Comparison of ENCODE assay signal across 22 cellular contexts in the genomic region with DNA sequence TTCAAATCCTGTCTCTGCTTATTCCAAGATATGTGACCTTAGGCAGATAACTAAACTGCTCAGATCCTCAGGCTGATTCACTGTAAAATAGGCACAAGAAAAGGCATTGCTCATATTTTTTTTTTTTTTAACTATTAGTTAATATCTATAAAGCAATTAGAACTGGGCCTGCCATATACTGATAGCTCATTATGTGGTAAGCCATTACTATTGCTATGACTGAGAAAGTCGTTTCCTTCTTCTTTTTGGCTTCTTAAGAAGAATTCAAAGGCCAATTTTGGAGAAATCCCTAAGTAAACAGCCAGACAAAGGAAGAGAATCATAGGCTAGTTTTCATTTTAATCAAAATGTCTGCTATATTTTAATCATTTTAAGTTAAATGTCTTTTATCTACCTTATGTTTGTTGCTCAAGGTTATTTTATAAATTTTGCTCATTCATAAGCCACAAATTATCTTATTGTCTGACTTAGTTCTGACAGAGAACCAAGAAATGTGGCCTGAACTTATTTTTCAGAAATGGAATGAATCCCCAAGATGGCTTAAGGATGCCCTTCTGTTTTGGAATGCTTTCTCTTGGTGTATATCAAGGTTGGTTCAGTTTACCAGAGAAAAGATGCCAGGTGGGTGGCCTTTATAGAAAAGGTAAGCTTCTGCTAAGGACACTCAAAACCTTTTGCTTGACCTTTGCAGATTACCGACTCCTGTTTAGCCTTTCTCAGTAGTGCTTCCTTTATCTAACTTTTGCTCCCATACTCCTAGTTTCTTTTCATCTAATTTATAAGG. TPM values are rescaled to one million over a fixed set of nuclear protein-coding genes. Genes with fewer than 3 reads are reported as not detected.
DNase-seq lines count a peak whose midpoint lies in the region; ATAC-seq and TF ChIP-seq lines count a peak whose summit lies in the region.
"Had no signal": no experiment of that assay in that cellular context is flagged by ENCODE, and none has a peak within 500 bp of the region (broad histone marks: within the 10 kb centered on the region; RNA-seq: fewer than 3 reads in every experiment).

No MANE protein-coding gene starts in this region.

- no peak overlapping the region for H3K4me3 ChIP-seq in osteoblast (ENCODE audit: insufficient read depth, low read length)
- H3K4me3 ChIP-seq: BLaER1 treated with 17β-estradiol and CSF1 and Interleukin-3, amounts not matched to agents 10 nM and 100 nM had no signal

- POLR2A ChIA-PET in activated CD8-positive, alpha-beta T cell treated with anti-CD3 and anti-CD28 coated beads for 36 hours (lab: Charles Lee) = no interaction called here
- POLR2A ChIA-PET in activated CD8-positive, alpha-beta T cell treated with anti-CD3 and anti-CD28 coated beads, Interleukin-2, amount 10 ng/mL, durations not matched to agents 7 days and 5 days (lab: Charles Lee) = no interaction called here
- POLR2A ChIA-PET in activated B cell treated with CpG ODN at 0.5 μM for 24 hours (lab: Charles Lee) = interaction anchor here (1.2 to 2.5 kb wide), 2 partner anchors 18 to 21 kb away, joined by 3 to 9 read pairs; partner anchors contain the start of gene VRK2

- no peak overlapping the region for H2AFZ ChIP-seq in osteoblast (ENCODE audit: low read length)

- H3K36me3 Mint-ChIP-seq in activated CD8-positive, alpha-beta T cell treated with anti-CD3 and anti-CD28 coated beads for 36 hours (ENCODE audit: low read depth) = no peaks in the 10 kb centered on the region
- H3K36me3 Mint-ChIP-seq in activated CD8-positive, alpha-beta T cell treated with anti-CD3 and anti-CD28 coated beads, Interleukin-2, amount 10 ng/mL, durations not matched to agents 7 days and 5 days (ENCODE audit: low read depth) = no peaks in the 10 kb centered on the region
- H3K36me3 Mint-ChIP-seq in activated B cell treated with CpG ODN at 0.5 μM for 24 hours (ENCODE audit: low read depth) = no peaks in the 10 kb centered on the region
- H3K36me3 Mint-ChIP-seq in memory B cell = peaks cover 7% of the 10 kb centered on the region
- H3K36me3 Mint-ChIP-seq: CD4-positive, CD25-positive, alpha-beta regulatory T cell had no signal

- CTCF ChIA-PET in activated CD8-positive, alpha-beta T cell treated with anti-CD3 and anti-CD28 coated beads for 36 hours (lab: Charles Lee) = interaction anchor here (0.7 kb wide), 1 partner anchor 49 kb away, joined by 3 read pairs; no protein-coding TSS in a partner anchor
- CTCF ChIA-PET in activated CD8-positive, alpha-beta T cell treated with anti-CD3 and anti-CD28 coated beads, Interleukin-2, amount 10 ng/mL, durations not matched to agents 7 days and 5 days (lab: Charles Lee) = no interaction called here
- CTCF ChIA-PET in activated B cell treated with CpG ODN at 0.5 μM for 24 hours (lab: Charles Lee) = no interaction called here

- no peaks in the 10 kb centered on the region for H3K27me3 Mint-ChIP-seq in activated CD8-positive, alpha-beta T cell treated with anti-CD3 and anti-CD28 coated beads for 36 hours
- no peaks in the 10 kb centered on the region for H3K27me3 Mint-ChIP-seq in activated CD8-positive, alpha-beta T cell treated with anti-CD3 and anti-CD28 coated beads, Interleukin-2, amount 10 ng/mL, durations not matched to agents 7 days and 5 days (ENCODE audit: low read depth)
- H3K27me3 Mint-ChIP-seq in activated B cell treated with CpG ODN at 0.5 μM for 24 hours (no peaks in the 10 kb centered on the region), memory B cell (no peaks in the 10 kb centered on the region)
- H3K27me3 Mint-ChIP-seq: B cell; CD4-positive, CD25-positive, alpha-beta regulatory T cell; CD8-positive, alpha-beta memory T cell had no signal

- intact Hi-C loops in activated CD8-positive, alpha-beta T cell treated with anti-CD3 and anti-CD28 coated beads for 36 hours (cut with micrococcal nuclease) = no loop called here
- intact Hi-C loops in activated B cell treated with CpG ODN at 0.5 μM for 24 hours (cut with micrococcal nuclease) = no loop called here
- intact Hi-C loops in Right ventricle myocardium superior (cut with DNase I) = no loop called here

- H3K9me3 ChIP-seq in osteoblast (ENCODE audit: low read depth, low read length) = no peaks in the 10 kb centered on the region
- H3K9me3 ChIP-seq: BLaER1 treated with 17β-estradiol and CSF1 and Interleukin-3, amounts not matched to agents 10 nM and 100 nM had no signal

- peaks cover 18% of the 10 kb centered on the region for H3K4me1 Mint-ChIP-seq in activated CD8-positive, alpha-beta T cell treated with anti-CD3 and anti-CD28 coated beads for 36 hours (ENCODE audit: low read depth)
- peaks cover 7% of the 10 kb centered on the region for H3K4me1 Mint-ChIP-seq in activated CD8-positive, alpha-beta T cell treated with anti-CD3 and anti-CD28 coated beads, Interleukin-2, amount 10 ng/mL, durations not matched to agents 7 days and 5 days (ENCODE audit: low read depth)
- H3K4me1 Mint-ChIP-seq in activated B cell treated with CpG ODN at 0.5 μM for 24 hours (peaks cover 25% of the 10 kb centered on the region), memory B cell (peaks cover 13% of the 10 kb centered on the region)

- peak; percentile 13 for ATAC-seq in activated CD8-positive, alpha-beta T cell treated with anti-CD3 and anti-CD28 coated beads for 36 hours
- no peak for ATAC-seq in activated CD8-positive, alpha-beta T cell treated with anti-CD3 and anti-CD28 coated beads, Interleukin-2, amount 10 ng/mL, durations not matched to agents 7 days and 5 days
- ATAC-seq in activated B cell treated with CpG ODN at 0.5 μM for 24 hours (ENCODE audit: low read depth) = no peak
- no peak for ATAC-seq in memory B cell (ENCODE audit: low read depth)
- ATAC-seq in Right ventricle myocardium superior (ENCODE audit: poor library complexity) = no peak
- ATAC-seq: HCT116 had no signal

- H3K4me1 ChIP-seq in osteoblast (ENCODE audit: insufficient read depth, low read length) = no peaks in the 10 kb centered on the region
- H3K4me1 ChIP-seq: BLaER1 treated with 17β-estradiol and CSF1 and Interleukin-3, amounts not matched to agents 10 nM and 100 nM had no signal

- TF ChIP-seq CTCF in activated CD8-positive, alpha-beta T cell treated with anti-CD3 and anti-CD28 coated beads for 36 hours (IDR thresholded peaks at IDR 0.05) = no peak
- TF ChIP-seq CTCF in activated B cell treated with CpG ODN at 0.5 μM for 24 hours (IDR thresholded peaks at IDR 0.05) (no peak), osteoblast (IDR thresholded peaks at IDR 0.05; ENCODE audit: extremely low read depth, low read depth, low read length) (no peak)

- no peak overlapping the region for H3K4me3 Mint-ChIP-seq in activated CD8-positive, alpha-beta T cell treated with anti-CD3 and anti-CD28 coated beads for 36 hours
- no peak overlapping the region for H3K4me3 Mint-ChIP-seq in activated CD8-positive, alpha-beta T cell treated with anti-CD3 and anti-CD28 coated beads, Interleukin-2, amount 10 ng/mL, durations not matched to agents 7 days and 5 days
- no peak overlapping the region for H3K4me3 Mint-ChIP-seq in activated B cell treated with CpG ODN at 0.5 μM for 24 hours
- no peak overlapping the region for H3K4me3 Mint-ChIP-seq in memory B cell
- H3K4me3 Mint-ChIP-seq: HFFc6 had no signal

- no peaks in the 10 kb centered on the region for H3K27me3 ChIP-seq in osteoblast (ENCODE audit: insufficient read depth, low read length)
- H3K27me3 ChIP-seq: BLaER1 treated with 17β-estradiol and CSF1 and Interleukin-3, amounts not matched to agents 10 nM and 100 nM had no signal

- no peak overlapping the region for H3K4me2 ChIP-seq in osteoblast (ENCODE audit: insufficient read depth, low read length)
- H3K4me2 ChIP-seq: BLaER1 treated with 17β-estradiol and CSF1 and Interleukin-3, amounts not matched to agents 10 nM and 100 nM had no signal

- no peaks in the 10 kb centered on the region for H3K9me3 Mint-ChIP-seq in activated CD8-positive, alpha-beta T cell treated with anti-CD3 and anti-CD28 coated beads for 36 hours
- H3K9me3 Mint-ChIP-seq in activated CD8-positive, alpha-beta T cell treated with anti-CD3 and anti-CD28 coated beads, Interleukin-2, amount 10 ng/mL, durations not matched to agents 7 days and 5 days (ENCODE audit: insufficient read depth) = no peaks in the 10 kb centered on the region
- H3K9me3 Mint-ChIP-seq in activated B cell treated with CpG ODN at 0.5 μM for 24 hours (no peaks in the 10 kb centered on the region), memory B cell (no peaks in the 10 kb centered on the region)
- H3K9me3 Mint-ChIP-seq: CD8-positive, alpha-beta memory T cell; HFFc6 had no signal

- H3K27ac ChIP-seq in osteoblast (ENCODE audit: low read depth, low read length) = no peak overlapping the region
- H3K27ac ChIP-seq: BLaER1 treated with 17β-estradiol and CSF1 and Interleukin-3, amounts not matched to agents 10 nM and 100 nM; HL-60 had no signal

- no peak for DNase-seq in activated CD8-positive, alpha-beta T cell treated with anti-CD3 and anti-CD28 coated beads for 36 hours
- DNase-seq in activated CD8-positive, alpha-beta T cell treated with anti-CD3 and anti-CD28 coated beads, Interleukin-2, amount 10 ng/mL, durations not matched to agents 7 days and 5 days = no peak
- no peak for DNase-seq in activated B cell treated with CpG ODN at 0.5 μM for 24 hours
- no peak for DNase-seq in memory B cell (ENCODE audit: low spot score in 2 of 2)
- DNase-seq in SHP77 treated with DMSO at 0.1 percent for 48 hours (lab: John Stamatoyannopoulos, UW) = no peak
- DNase-seq in Right ventricle myocardium superior = no peak
- DNase-seq in osteoblast (ENCODE audit: insufficient read length, low spot score, missing footprints) = no peak
- DNase-seq: CD4-positive, CD25-positive, alpha-beta regulatory T cell; CD8-positive, alpha-beta memory T cell; COR-L47; DMS 273 treated with DMSO at 0.1 percent for 48 hours; DMS53; DND-41; EL; GOT3; H7; HFFc6 had no signal

- H4K20me1 ChIP-seq in osteoblast (ENCODE audit: insufficient read depth, low read length) = no peaks in the 10 kb centered on the region
- H4K20me1 ChIP-seq: BLaER1 treated with 17β-estradiol and CSF1 and Interleukin-3, amounts not matched to agents 10 nM and 100 nM had no signal

- H3K27ac Mint-ChIP-seq in activated CD8-positive, alpha-beta T cell treated with anti-CD3 and anti-CD28 coated beads for 36 hours = no peak overlapping the region
- H3K27ac Mint-ChIP-seq in activated CD8-positive, alpha-beta T cell treated with anti-CD3 and anti-CD28 coated beads, Interleukin-2, amount 10 ng/mL, durations not matched to agents 7 days and 5 days = no peak overlapping the region
- H3K27ac Mint-ChIP-seq in activated B cell treated with CpG ODN at 0.5 μM for 24 hours (peak overlapping the region; percentile 98), memory B cell (peak overlapping the region; percentile 100)
- H3K27ac Mint-ChIP-seq: HFFc6 had no signal

- H3K36me3 ChIP-seq in osteoblast (ENCODE audit: insufficient read depth, low read length) = no peaks in the 10 kb centered on the region
- H3K36me3 ChIP-seq: BLaER1 treated with 17β-estradiol and CSF1 and Interleukin-3, amounts not matched to agents 10 nM and 100 nM had no signal

- no peaks in the 10 kb centered on the region for H3K79me2 ChIP-seq in osteoblast (ENCODE audit: insufficient read depth, low read length)

RNA-seq across cellular contexts. Expression of gene VRK2, which starts 21.3 kb away (rescaled TPM):
- total RNA-seq in activated CD8-positive, alpha-beta T cell treated with anti-CD3 and anti-CD28 coated beads for 36 hours = 10 to 100 TPM; 17.7 to 18.3 TPM
- total RNA-seq in activated CD8-positive, alpha-beta T cell treated with anti-CD3 and anti-CD28 coated beads, Interleukin-2, amount 10 ng/mL, durations not matched to agents 7 days and 5 days = 10 to 100 TPM; 24.1 to 26.0 TPM
- total RNA-seq in activated B cell treated with CpG ODN at 0.5 μM for 24 hours = 60.0 and 63.0 TPM in 2 replicates
- 30.9 TPM for total RNA-seq in Right ventricle myocardium superior
- total RNA-seq in osteoblast = 22.1 and 25.0 TPM in 2 replicates
- total RNA-seq: A172 had no signal

Comparison
In these comparisons a context has a peak if more than half of its experiments do, and no peak if none do; other contexts are left out.
1. H3K27ac Mint-ChIP-seq: peak in activated B cell treated with CpG ODN at 0.5 μM for 24 hours (single experiment) and memory B cell (single experiment); none in activated CD8-positive, alpha-beta T cell treated with anti-CD3 and anti-CD28 coated beads for 36 hours (single experiment) and activated CD8-positive, alpha-beta T cell treated with anti-CD3 and anti-CD28 coated beads, Interleukin-2, amount 10 ng/mL, durations not matched to agents 7 days and 5 days (single experiment).